In genomic region chr3:126763035-126763434, GRCh38 we compare ENCODE assay signal across 37 cellular contexts. TPM values are rescaled to one million over a fixed set of nuclear protein-coding genes. Genes with fewer than 3 reads are reported as not detected.
DNase-seq lines count a peak whose midpoint lies in the region; ATAC-seq, FAIRE-seq and TF ChIP-seq lines count a peak whose summit lies in the region.
"Had no signal": no experiment of that assay in that cellular context is flagged by ENCODE, and none has a peak within 500 bp of the region (broad histone marks: within the 10 kb centered on the region; RNA-seq: fewer than 3 reads in every experiment).

No MANE protein-coding gene starts in this region.

- CTCF ChIA-PET in HepG2 (lab: Yijun Ruan, JAX; ENCODE audit: low intra/inter-chr PET ratio, low total read pairs) (no interaction called here), HEK293 (lab: Yijun Ruan, JAX) (no interaction called here), K562 (lab: Yijun Ruan, JAX; ENCODE audit: low intra/inter-chr PET ratio) (no interaction called here)

- no peak for TF ChIP-seq CTCF in HepG2 (CRISPR knock-in tag; IDR thresholded peaks at IDR 0.05)
- no peak for TF ChIP-seq CTCF in right lobe of liver (IDR thresholded peaks at IDR 0.05)
- TF ChIP-seq CTCF in HEK293 (tag by site-specific recombination; IDR thresholded peaks at IDR 0.05) = no peak
- TF ChIP-seq CTCF in K562 (IDR thresholded peaks at IDR 0.05 in 2 of 3, conservative IDR thresholded peaks at IDR 0.05 in 1 of 3; ENCODE audit: insufficient read depth in 2 of 3, low read depth in 1 of 3, low read length in 3 of 3) = no peak

- in situ Hi-C loops in HepG2 (cut with HindIII; ENCODE audit: extremely low pct_ligation_motif_present, low pct_unique_long_range_greater_than_20kb) = no loop called here
- in situ Hi-C loops in K562 (cut with MboI) = no loop called here

- POLR2A ChIA-PET in HepG2 (lab: Yijun Ruan, JAX) (no interaction called here), HEK293 (lab: Yijun Ruan, JAX) (no interaction called here), K562 (lab: Yijun Ruan, JAX) (interaction anchor here (0.6 to 0.9 kb wide), 2 partner anchors 9 to 64 kb away, joined by 3 read pairs; no protein-coding TSS in a partner anchor)

- H3K9me3 ChIP-seq in HepG2 (ENCODE audit: low read length) (no peaks in the 10 kb centered on the region), right lobe of liver (no peaks in the 10 kb centered on the region), HEK293 (ENCODE audit: control insufficient read depth, insufficient read depth, low read depth, low read length) (no peaks in the 10 kb centered on the region), K562 (replicated peaks; ENCODE audit: control insufficient read depth, insufficient read depth, low read depth, low read length) (no peaks in the 10 kb centered on the region)
- H3K9me3 ChIP-seq: A549, BE2C, Caco-2 had no signal

- TF ChIP-seq EP300 in HepG2 (IDR thresholded peaks at IDR 0.05; ENCODE audit: low read depth in 2 of 2, low read length in 2 of 2) = no peak
- TF ChIP-seq EP300 in HepG2 (CRISPR knock-in tag; IDR thresholded peaks at IDR 0.05; ENCODE audit: borderline replicate concordance) = no peak
- no peak for TF ChIP-seq EP300 in K562 (IDR thresholded peaks at IDR 0.05; ENCODE audit: low read length)

- BruUV-seq in HepG2 (replicated peaks; lab: Mats Ljungman, UMichigan) = no TSS peak
- BruUV-seq in K562 (replicated peaks; lab: Mats Ljungman, UMichigan) = no TSS peak

- H2AFZ ChIP-seq in HepG2 (ENCODE audit: low read length) (no peak overlapping the region), K562 (ENCODE audit: low read depth, low read length) (no peak overlapping the region)

- H3K27me3 ChIP-seq in HepG2 (ENCODE audit: control insufficient read depth in 1 of 2, insufficient read depth in 2 of 2, low read length in 2 of 2) (no peaks in the 10 kb centered on the region), right lobe of liver (no peaks in the 10 kb centered on the region), K562 (ENCODE audit: control insufficient read depth in 2 of 2, insufficient read depth in 2 of 2, low read length in 2 of 2) (no peaks in the 10 kb centered on the region)
- H3K27me3 ChIP-seq: BE2C; BLaER1; BLaER1 treated with 17β-estradiol and CSF1 and Interleukin-3, amounts not matched to agents 10 nM and 100 nM had no signal

- H3K4me3 Mint-ChIP-seq in activated T-cell treated with anti-CD3 and anti-CD28 coated beads, Interleukin-2, amount 50 U/mL, for 72 hours = no peak overlapping the region
- no peak overlapping the region for H3K4me3 Mint-ChIP-seq in immature natural killer cell
- H3K4me3 Mint-ChIP-seq: B cell; CD14-positive monocyte; CD4-positive, alpha-beta memory T cell; CD4-positive, alpha-beta T cell; CD4-positive, CD25-positive, alpha-beta regulatory T cell; CD8-positive, alpha-beta memory T cell; CD8-positive, alpha-beta T cell had no signal

- H4K20me1 ChIP-seq in HepG2 (ENCODE audit: insufficient read depth, low read length) = no peaks in the 10 kb centered on the region
- H4K20me1 ChIP-seq in K562 (replicated peaks; ENCODE audit: control insufficient read depth, insufficient read depth, low read length) = no peaks in the 10 kb centered on the region

- no peak overlapping the region for H3K4me3 ChIP-seq in HepG2 (replicated peaks in 1 of 3; ENCODE audit: insufficient read depth in 1 of 3, low read depth in 2 of 3, low read length in 3 of 3)
- no peak overlapping the region for H3K4me3 ChIP-seq in right lobe of liver
- H3K4me3 ChIP-seq in HEK293 (ENCODE audit: low read depth, low read length) = no peak overlapping the region
- no peak overlapping the region for H3K4me3 ChIP-seq in K562
- H3K4me3 ChIP-seq: A549; BLaER1; BLaER1 treated with 17β-estradiol and CSF1 and Interleukin-3, amounts not matched to agents 10 nM and 100 nM had no signal

- H3K4me1 Mint-ChIP-seq in activated T-cell treated with anti-CD3 and anti-CD28 coated beads, Interleukin-2, amount 50 U/mL, for 72 hours (ENCODE audit: low read depth) = no peaks in the 10 kb centered on the region
- peaks cover 3 to 9% of the 10 kb centered on the region in 2 donors for H3K4me1 Mint-ChIP-seq in immature natural killer cell
- H3K4me1 Mint-ChIP-seq: CD14-positive monocyte had no signal

- FAIRE-seq in HepG2 (lab: Jason Lieb, UNC) (no peak), K562 (lab: Jason Lieb, UNC) (no peak)
- FAIRE-seq: A204.1, A549, D721Med had no signal

- ATAC-seq in activated T-cell treated with anti-CD3 and anti-CD28 coated beads, Interleukin-2, amount 50 U/mL, for 72 hours (replicated peaks in 1 of 2) = no peak
- ATAC-seq in HepG2 = no peak
- no peak for ATAC-seq in right lobe of liver
- no peak for ATAC-seq in K562
- no peak for ATAC-seq in GM18517 (IDR thresholded peaks at IDR 0.05; ENCODE audit: unreplicated experiment)
- ATAC-seq: A549; CD8-positive, alpha-beta T cell had no signal

- no peak overlapping the region for H3K27ac ChIP-seq in HepG2 (ENCODE audit: extremely low read length, insufficient read depth, low read length)
- no peak overlapping the region for H3K27ac ChIP-seq in right lobe of liver
- H3K27ac ChIP-seq in HEK293 (ENCODE audit: extremely low read depth, low read depth, low read length) = no peak overlapping the region
- H3K27ac ChIP-seq in K562 (ENCODE audit: extremely low read depth, low read depth, low read length) = no peak overlapping the region
- H3K27ac ChIP-seq: 22Rv1; A549; BLaER1; BLaER1 treated with 17β-estradiol and CSF1 and Interleukin-3, amounts not matched to agents 10 nM and 100 nM; C4-2B had no signal

- TF ChIP-seq POLR2A in HepG2 (IDR thresholded peaks at IDR 0.05; ENCODE audit: insufficient read depth in 1 of 2, low read depth in 2 of 2, low read length in 2 of 2) (no peak), right lobe of liver (IDR thresholded peaks at IDR 0.05) (no peak), K562 (conservative IDR thresholded peaks at IDR 0.05) (no peak)

- H3K4me2 ChIP-seq in HepG2 (ENCODE audit: low read depth, low read length) (no peak overlapping the region), K562 (ENCODE audit: insufficient read depth, low read length) (no peak overlapping the region)
- H3K4me2 ChIP-seq: A549; BLaER1; BLaER1 treated with 17β-estradiol and CSF1 and Interleukin-3, amounts not matched to agents 10 nM and 100 nM had no signal

- H3K36me3 ChIP-seq in HepG2 (replicated peaks in 1 of 2; ENCODE audit: control insufficient read depth in 1 of 2, insufficient read depth in 2 of 2, low read length in 2 of 2) (no peaks in the 10 kb centered on the region; a peak in 1 of 5 replicates), right lobe of liver (no peaks in the 10 kb centered on the region), HEK293 (ENCODE audit: control insufficient read depth in 2 of 2, insufficient read depth in 1 of 2, low read length in 2 of 2) (peaks cover 0 to 5% of the 10 kb centered on the region in 2 experiments; a peak in 1 of 3 replicates), K562 (ENCODE audit: control insufficient read depth, insufficient read depth, low read length) (no peaks in the 10 kb centered on the region)
- H3K36me3 ChIP-seq: BE2C had no signal

- peak overlapping the region; percentile 29 for H3K27ac Mint-ChIP-seq in activated T-cell treated with anti-CD3 and anti-CD28 coated beads, Interleukin-2, amount 50 U/mL, for 72 hours
- no peak overlapping the region for H3K27ac Mint-ChIP-seq in immature natural killer cell
- H3K27ac Mint-ChIP-seq: B cell; CD14-positive monocyte; CD4-positive, alpha-beta memory T cell; CD4-positive, alpha-beta T cell; CD4-positive, CD25-positive, alpha-beta regulatory T cell; CD8-positive, alpha-beta memory T cell; CD8-positive, alpha-beta T cell had no signal

- DNase-seq in activated T-cell treated with anti-CD3 and anti-CD28 coated beads, Interleukin-2, amount 50 U/mL, for 72 hours = no peak
- no peak for DNase-seq in activated T-cell treated with anti-CD3 and anti-CD28 coated beads, Interleukin-2, amount 50 U/mL, for 48 hours
- DNase-seq in HepG2 (ENCODE audit: low spot score) (no peak), right lobe of liver (no peak), K562 (ENCODE audit: extremely low read depth in 1 of 4, low spot score in 3 of 4) (no peak), immature natural killer cell (no peak)
- DNase-seq: 8988T; ACHN; AML-193; BE2C; C1 segment of cervical spinal cord; Caco-2; Calu3; CD4-positive, alpha-beta memory T cell; CD4-positive, alpha-beta T cell; CD4-positive, CD25-positive, alpha-beta regulatory T cell; CD8-positive, alpha-beta memory T cell; CD8-positive, alpha-beta T cell; COR-L47; DMS 273 treated with DMSO at 0.1 percent for 48 hours; DMS153; DMS53; DMS79; DMS79 treated with DMSO at 0.1 percent for 48 hours; DND-41; EL had no signal

- no peak for TF ChIP-seq RAD21 in HepG2 (CRISPR knock-in tag; IDR thresholded peaks at IDR 0.05)
- TF ChIP-seq RAD21 in K562 (CRISPR knock-in tag; conservative IDR thresholded peaks at IDR 0.05 in 1 of 2, IDR thresholded peaks at IDR 0.05 in 1 of 2) = no peak

- no peaks in the 10 kb centered on the region for H3K79me2 ChIP-seq in HepG2 (ENCODE audit: insufficient read depth, low read length)
- no peaks in the 10 kb centered on the region for H3K79me2 ChIP-seq in K562 (ENCODE audit: control insufficient read depth, insufficient read depth, low read length)

- H3K9me3 Mint-ChIP-seq in activated T-cell treated with anti-CD3 and anti-CD28 coated beads, Interleukin-2, amount 50 U/mL, for 72 hours = peaks cover 2 to 7% of the 10 kb centered on the region in 2 donors
- no peaks in the 10 kb centered on the region for H3K9me3 Mint-ChIP-seq in immature natural killer cell

- H3K27me3 Mint-ChIP-seq in activated T-cell treated with anti-CD3 and anti-CD28 coated beads, Interleukin-2, amount 50 U/mL, for 72 hours (ENCODE audit: low read depth) = no peaks in the 10 kb centered on the region
- peaks cover 0 to 1% (median 1%) of the 10 kb centered on the region in 3 donors for H3K27me3 Mint-ChIP-seq in immature natural killer cell (ENCODE audit: low read depth in 3 of 3)
- H3K27me3 Mint-ChIP-seq: B cell; CD4-positive, alpha-beta memory T cell; CD4-positive, alpha-beta T cell; CD4-positive, CD25-positive, alpha-beta regulatory T cell; CD8-positive, alpha-beta memory T cell had no signal

- intact Hi-C loops in HepG2 (cut with micrococcal nuclease; ENCODE audit: unreplicated experiment) = no loop called here
- intact Hi-C loops in right lobe of liver (cut with DNase I) = no loop called here
- intact Hi-C loops in K562 (cut with micrococcal nuclease) = no loop called here

- peaks cover 2 to 13% of the 10 kb centered on the region in 2 donors for H3K36me3 Mint-ChIP-seq in activated T-cell treated with anti-CD3 and anti-CD28 coated beads, Interleukin-2, amount 50 U/mL, for 72 hours (ENCODE audit: insufficient read depth in 2 of 2)
- H3K36me3 Mint-ChIP-seq in immature natural killer cell = peaks cover 0 to 16% (median 12%) of the 10 kb centered on the region in 3 donors

- H3K4me1 ChIP-seq in HepG2 (ENCODE audit: insufficient read depth, low read length) = no peaks in the 10 kb centered on the region
- H3K4me1 ChIP-seq in right lobe of liver = no peaks in the 10 kb centered on the region
- H3K4me1 ChIP-seq in HEK293 (ENCODE audit: control insufficient read depth, insufficient read depth, low read length) = no peaks in the 10 kb centered on the region
- H3K4me1 ChIP-seq in K562 (replicated peaks in 1 of 2; ENCODE audit: control insufficient read depth in 2 of 2, insufficient read depth in 2 of 2, low read length in 2 of 2) = no peaks in the 10 kb centered on the region
- H3K4me1 ChIP-seq: A549, BLaER1, Caco-2 had no signal

- H3K9ac ChIP-seq in HepG2 (ENCODE audit: insufficient read depth, low read depth, low read length) (no peak overlapping the region), K562 (ENCODE audit: insufficient read depth in 1 of 2, low read depth in 2 of 2, low read length in 2 of 2) (no peak overlapping the region)
- H3K9ac ChIP-seq: BLaER1; BLaER1 treated with 17β-estradiol and CSF1 and Interleukin-3, amounts not matched to agents 10 nM and 100 nM had no signal

- no peaks in the 10 kb centered on the region for H3K9me1 ChIP-seq in K562 (ENCODE audit: control insufficient read depth, insufficient read depth, low read length)

RNA-seq across cellular contexts. Expression of gene CHCHD6, which starts 59.0 kb away (rescaled TPM):
- total RNA-seq in activated T-cell treated with anti-CD3 and anti-CD28 coated beads, Interleukin-2, amount 50 U/mL, for 72 hours = 10 to 100 TPM in 1 of 2 donors, 1 to 10 TPM in 1; 9.9 to 15.5 TPM
- total RNA-seq in HepG2 (2016; rRNA removed; fragmentation: Illumina TruSeq; extraction: Trizol) (20.3 and 24.8 TPM in 2 replicates), right lobe of liver (1 to 10 TPM; 1.7 to 5.3 (median 4.2) TPM), K562 (2014; rRNA removed) (13.8 and 18.9 TPM in 2 replicates), K562 (2014; rRNA removed; fragmentation: Illumina TruSeq; extraction: Trizol) (3.9 and 5.0 TPM in 2 replicates), K562 (2015; rRNA removed; fragmentation: Illumina TruSeq; extraction: Trizol) (9.6 and 10.9 TPM in 2 replicates), K562 (2021) (16.5 and 18.6 TPM in 2 replicates)
- 10.6 and 13.0 TPM in 2 replicates for total RNA-seq in HepG2 (2016; cell fraction: cytosol; rRNA removed; fragmentation: Illumina TruSeq; extraction: Trizol; ENCODE audit: low read depth)
- total RNA-seq in HepG2 (2016; cell fraction: insoluble cytoplasmic fraction; rRNA removed; fragmentation: Illumina TruSeq; extraction: Trizol) = 21.0 and 27.0 TPM in 2 replicates
- 12.4 and 16.6 TPM in 2 replicates for total RNA-seq in HepG2 (2016; cell fraction: membrane; rRNA removed; fragmentation: Illumina TruSeq; extraction: Trizol)
- total RNA-seq in HepG2 (2016; cell fraction: nucleus; rRNA removed; fragmentation: Illumina TruSeq; extraction: Trizol) = 11.5 and 15.1 TPM in 2 replicates
- polyA plus RNA-seq in HepG2 (2011; rRNA removed) (18.5 and 20.8 TPM in 2 replicates), K562 (2011; rRNA removed) (15.2 and 21.4 TPM in 2 replicates), K562 (2014; fragmentation: Illumina TruSeq; extraction: Trizol) (7.6 and 10.4 TPM in 2 replicates), K562 (2014; fragmentation: Nextera tagmentation; extraction: Ambion mirVana) (1 to 10 TPM; 4.6 to 5.7 TPM), K562 (2014; rRNA removed) (18.6 and 28.4 TPM in 2 replicates), immature natural killer cell (10 to 100 TPM in 1 of 3 donors, 1 to 10 TPM in 2; 9.7 to 12.9 (median 9.7) TPM)
- 19.5 and 23.3 TPM in 2 replicates for polyA plus RNA-seq in HepG2 (2011; cell fraction: cytosol; rRNA removed)
- 8.9 and 9.9 TPM in 2 replicates for polyA plus RNA-seq in HepG2 (2011; cell fraction: nucleus; rRNA removed)
- polyA plus RNA-seq in HepG2 (2012) = 10.9 and 12.0 TPM in 2 replicates
- 12.6 and 15.1 TPM in 2 replicates for polyA plus RNA-seq in HepG2 (2016; cell fraction: cytosol; fragmentation: Illumina TruSeq; extraction: Trizol; ENCODE audit: low read depth)
- 28.8 and 28.9 TPM in 2 replicates for polyA plus RNA-seq in HepG2 (2016; cell fraction: insoluble cytoplasmic fraction; fragmentation: Illumina TruSeq; extraction: Trizol; ENCODE audit: low read depth)
- polyA plus RNA-seq in HepG2 (2016; cell fraction: membrane; fragmentation: Illumina TruSeq; extraction: Trizol; ENCODE audit: low read depth) = 13.3 and 13.9 TPM in 2 replicates
- polyA plus RNA-seq in HepG2 (2016; cell fraction: nucleus; fragmentation: Illumina TruSeq; extraction: Trizol; ENCODE audit: insufficient read depth, low read depth) = 15.3 and 19.3 TPM in 2 replicates
- 5.3 and 6.9 TPM in 2 replicates for polyA minus RNA-seq in HepG2 (2011; rRNA and poly(A)+ RNA removed; ENCODE audit: low replicate concordance)
- 3.1 and 3.6 TPM in 2 replicates for polyA minus RNA-seq in HepG2 (2011; cell fraction: cytosol; rRNA and poly(A)+ RNA removed)
- 7.2 and 10.6 TPM in 2 replicates for polyA minus RNA-seq in HepG2 (2011; cell fraction: nucleus; rRNA and poly(A)+ RNA removed)
- 8.7 and 19.3 TPM in 2 replicates for total RNA-seq in K562 (2011; cell fraction: chromatin; rRNA removed; ENCODE audit: low replicate concordance)
- total RNA-seq in K562 (2011; cell fraction: nucleolus; rRNA removed) = 11.3 and 16.2 TPM in 2 replicates
- 8.1 and 12.4 TPM in 2 replicates for total RNA-seq in K562 (2011; cell fraction: nucleoplasm; rRNA removed)
- polyA plus RNA-seq in K562 (2011; cell fraction: cytosol; rRNA removed) = 18.7 and 21.5 TPM in 2 replicates
- 9.4 and 10.1 TPM in 2 replicates for polyA plus RNA-seq in K562 (2011; cell fraction: nucleus; rRNA removed)
- 17.4 and 79.0 TPM in 2 replicates for polyA plus RNA-seq in K562 (2012)
- polyA minus RNA-seq in K562 (2011; rRNA and poly(A)+ RNA removed) = 4.3 and 4.9 TPM in 2 replicates
- polyA minus RNA-seq in K562 (2011; cell fraction: cytosol; rRNA and poly(A)+ RNA removed) = 5.0 and 6.1 TPM in 2 replicates
- 6.9 and 9.9 TPM in 2 replicates for polyA minus RNA-seq in K562 (2011; cell fraction: nucleus; rRNA and poly(A)+ RNA removed)
